Comparison of ENCODE assay signal across 1 cellular context in genomic region chr2:235043762-235044500, GRCh38.
TF ChIP-seq lines count a peak whose summit lies in the region.

No MANE protein-coding gene starts in this region.

TF ChIP-seq in HepG2, 621 proteins besides CTCF, POLR2A, EP300 and RAD21 (continued from another document):
- peak; percentile 49 for TF ChIP-seq RBM22 (optimal IDR thresholded peaks at IDR 0.05; ENCODE audit: low read length)
- no peak for TF ChIP-seq SP2 (CRISPR knock-in tag; IDR thresholded peaks at IDR 0.05)
- TF ChIP-seq ZNF747 (CRISPR knock-in tag; IDR thresholded peaks at IDR 0.05; ENCODE audit: borderline replicate concordance): no peak
- TF ChIP-seq NFE2L1 (CRISPR knock-in tag; IDR thresholded peaks at IDR 0.05; ENCODE audit: borderline replicate concordance): no peak
- TF ChIP-seq IKZF4 (CRISPR knock-in tag; IDR thresholded peaks at IDR 0.05; ENCODE audit: borderline replicate concordance, low read depth, not compliant biosample characterization): no peak
- TF ChIP-seq ZNF205 (CRISPR knock-in tag; IDR thresholded peaks at IDR 0.05): no peak
- TF ChIP-seq ISX (CRISPR knock-in tag; conservative IDR thresholded peaks at IDR 0.05): no peak
- TF ChIP-seq SRSF4 (IDR thresholded peaks at IDR 0.05; ENCODE audit: low read depth, low read length, poor library complexity, severe bottlenecking): no peak
- TF ChIP-seq ZNF687 (CRISPR knock-in tag; IDR thresholded peaks at IDR 0.05): 0 out of 2 replicates have a peak, but pooled peaks have one; percentile 4
- no peak for TF ChIP-seq HNF1B (CRISPR knock-in tag; IDR thresholded peaks at IDR 0.05)
- no peak for TF ChIP-seq HNRNPLL (IDR thresholded peaks at IDR 0.05; ENCODE audit: low read depth, low read length, poor library complexity, severe bottlenecking)
- no peak for TF ChIP-seq DNMT1 (CRISPR knock-in tag; IDR thresholded peaks at IDR 0.05)
- TF ChIP-seq ARID3A (IDR thresholded peaks at IDR 0.05; ENCODE audit: low read depth, low read length): no peak
- TF ChIP-seq ZNF639 (CRISPR knock-in tag; conservative IDR thresholded peaks at IDR 0.05): no peak
